Comparison of ENCODE assay signal across 12 cellular contexts in the genomic region with DNA sequence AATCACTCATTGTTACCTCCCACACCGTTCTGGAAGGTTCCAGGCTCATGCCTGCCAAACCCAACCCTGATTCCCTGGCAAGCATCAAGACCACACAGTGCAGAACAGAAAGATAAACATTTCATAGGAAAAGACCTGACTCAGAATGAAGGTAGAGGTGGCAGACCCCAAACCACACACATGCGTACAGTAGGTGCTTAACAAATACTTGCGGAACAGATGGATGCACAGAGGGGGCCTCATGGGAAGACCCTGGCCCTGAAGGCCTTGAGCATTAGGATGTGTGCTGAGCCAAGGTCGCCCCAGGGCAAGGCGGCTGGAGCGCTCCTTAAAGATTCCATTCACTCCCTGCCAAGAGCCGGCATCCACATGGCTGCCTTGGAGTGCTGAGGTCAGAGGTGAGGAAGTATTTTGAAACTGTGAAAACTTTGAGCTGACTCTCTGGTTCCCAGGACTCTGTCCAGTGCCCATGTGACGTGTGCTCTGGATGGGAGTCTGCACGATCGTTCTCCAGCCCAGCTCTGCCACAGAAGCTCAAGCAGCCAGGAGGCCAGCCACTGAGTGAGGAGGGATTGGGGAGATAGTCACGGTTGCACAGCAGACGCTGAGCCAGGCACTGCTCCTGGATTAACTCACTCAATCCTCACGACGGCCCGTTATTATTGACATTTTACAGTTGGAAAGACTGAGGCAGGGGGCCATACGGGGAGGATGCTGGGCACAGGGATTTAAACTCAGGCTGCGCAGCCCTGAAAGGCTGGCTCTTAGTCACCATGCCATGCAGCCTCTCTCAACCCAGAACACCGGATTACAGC.
DNase-seq lines count a peak whose midpoint lies in the region; ATAC-seq, FAIRE-seq and TF ChIP-seq lines count a peak whose summit lies in the region.
"Had no signal": no experiment of that assay in that cellular context is flagged by ENCODE, and none has a peak within 500 bp of the region (broad histone marks: within the 10 kb centered on the region; RNA-seq: fewer than 3 reads in every experiment).

No MANE protein-coding gene starts in this region.

- POLR2A ChIA-PET in endothelial cell of umbilical vein (lab: Charles Lee): no interaction called here

- H3K36me3 ChIP-seq in endothelial cell of umbilical vein (ENCODE audit: control insufficient read depth in 2 of 2, extremely low read depth in 1 of 2, insufficient read depth in 2 of 2, low read length in 2 of 2) (no peaks in the 10 kb centered on the region), left lung (no peaks in the 10 kb centered on the region)

- H3K27ac ChIP-seq in endothelial cell of umbilical vein (ENCODE audit: insufficient read depth, low read depth, low read length): no peak overlapping the region
- H3K27ac ChIP-seq in left lung: no peak overlapping the region
- H3K27ac ChIP-seq: VCaP had no signal

- no TSS peak for BruUV-seq in endothelial cell of umbilical vein (replicated peaks; lab: Mats Ljungman, UMichigan)

- intact Hi-C loops in endothelial cell of umbilical vein (cut with micrococcal nuclease): no loop called here
- intact Hi-C loops in left lung (cut with DNase I): no loop called here

- no peak for FAIRE-seq in endothelial cell of umbilical vein (lab: Jason Lieb, UNC)
- FAIRE-seq in RCC 7860 (lab: Jason Lieb, UNC): no peak

- TF ChIP-seq CTCF in endothelial cell of umbilical vein (IDR thresholded peaks at IDR 0.05; ENCODE audit: extremely low read depth in 1 of 2, insufficient read depth in 1 of 2, low read depth in 1 of 2, low read length in 2 of 2) (no peak), left lung (IDR thresholded peaks at IDR 0.05) (no peak), retinal pigment epithelial cell (conservative IDR thresholded peaks at IDR 0.05; ENCODE audit: low read depth, low read length) (no peak)

- CTCF ChIA-PET in endothelial cell of umbilical vein (lab: Charles Lee): interaction anchor here (0.7 kb wide), 1 partner anchor 181 kb away, joined by 4 read pairs; no protein-coding TSS in a partner anchor

- H3K9me1 ChIP-seq in endothelial cell of umbilical vein (replicated peaks; ENCODE audit: control insufficient read depth, extremely low read depth, insufficient read depth, low read length): no peaks in the 10 kb centered on the region

- no peaks in the 10 kb centered on the region for H3K79me2 ChIP-seq in endothelial cell of umbilical vein (ENCODE audit: control insufficient read depth, insufficient read depth, low read length)

- no peak overlapping the region for H3K9ac ChIP-seq in endothelial cell of umbilical vein (replicated peaks; ENCODE audit: extremely low read depth, insufficient read depth, low read length)

- H4K20me1 ChIP-seq in endothelial cell of umbilical vein (replicated peaks; ENCODE audit: control insufficient read depth, extremely low read depth, insufficient read depth, low read length): no peaks in the 10 kb centered on the region

- H3K4me3 ChIP-seq in endothelial cell of umbilical vein (replicated peaks in 1 of 3; ENCODE audit: insufficient read depth in 1 of 3, low read depth in 1 of 3, low read length in 3 of 3): no peak overlapping the region
- H3K4me3 ChIP-seq in left lung: no peak overlapping the region
- no peak overlapping the region for H3K4me3 ChIP-seq in retinal pigment epithelial cell (ENCODE audit: low read length)

- no peak overlapping the region for H2AFZ ChIP-seq in endothelial cell of umbilical vein (ENCODE audit: low read depth, low read length)

- peak; percentile 49 for DNase-seq in M059J (ENCODE audit: low read depth)
- DNase-seq in endothelial cell of umbilical vein (ENCODE audit: low read depth, low spot score): peak; percentile 84
- DNase-seq in left lung: peak in 1 of 2 donors; percentile 46
- peak; percentile 37 for DNase-seq in retinal pigment epithelial cell (ENCODE audit: low read depth)
- no peak for DNase-seq in iPS-NIHi7 (ENCODE audit: extremely low spot score)
- DNase-seq in RCC 7860 (ENCODE audit: low spot score): no peak
- DNase-seq: activated T-cell treated with anti-CD3 and anti-CD28 coated beads, Interleukin-2, amount 50 U/mL, for 4 hours; GF-D8; retina had no signal

- H3K9me3 ChIP-seq in endothelial cell of umbilical vein (replicated peaks; ENCODE audit: control insufficient read depth, insufficient read depth, low read length) (no peaks in the 10 kb centered on the region), left lung (no peaks in the 10 kb centered on the region)

- H3K4me2 ChIP-seq in endothelial cell of umbilical vein (ENCODE audit: insufficient read depth, low read length): no peak overlapping the region

- dilution Hi-C loops in endothelial cell of umbilical vein (cut with MboI; ENCODE audit: extremely low pct_ligation_motif_present, low sequenced_read_pairs): no loop called here

- no peak for TF ChIP-seq POLR2A in endothelial cell of umbilical vein (IDR thresholded peaks at IDR 0.05; ENCODE audit: low read depth, low read length)

- no peaks in the 10 kb centered on the region for H3K27me3 ChIP-seq in endothelial cell of umbilical vein (ENCODE audit: control insufficient read depth in 2 of 2, insufficient read depth in 2 of 2, low read length in 2 of 2)
- H3K27me3 ChIP-seq in left lung: no peaks in the 10 kb centered on the region

- H3K4me1 ChIP-seq in endothelial cell of umbilical vein (ENCODE audit: control insufficient read depth, extremely low read depth, insufficient read depth, low read length) (no peaks in the 10 kb centered on the region), left lung (peaks cover 0 to 5% of the 10 kb centered on the region in 2 donors)

- peak; percentile 87 for ATAC-seq in left lung
- no peak for ATAC-seq in GM18868 (IDR thresholded peaks at IDR 0.05; ENCODE audit: unreplicated experiment)
- ATAC-seq in GM18909 (IDR thresholded peaks at IDR 0.05; ENCODE audit: poor library complexity, unreplicated experiment): no peak
- ATAC-seq: activated T-cell treated with anti-CD3 and anti-CD28 coated beads, Interleukin-2, amount 50 U/mL, for 4 hours had no signal

TF ChIP-seq in endothelial cell of umbilical vein, 7 proteins besides CTCF, POLR2A, EP300 and RAD21:
- no peak for TF ChIP-seq GATA2 (IDR thresholded peaks at IDR 0.05; ENCODE audit: insufficient read depth, insufficient read length, low read depth, low read length)
- no peak for TF ChIP-seq EZH2 (IDR thresholded peaks at IDR 0.05; ENCODE audit: borderline replicate concordance, low read depth, low read length, severe bottlenecking)
- no peak for TF ChIP-seq FOS (IDR thresholded peaks at IDR 0.05; ENCODE audit: borderline replicate concordance, insufficient read depth, low read length)
- TF ChIP-seq MYC (IDR thresholded peaks at IDR 0.05; ENCODE audit: low read depth, low read length): no peak
- TF ChIP-seq POLR2AphosphoS5 (IDR thresholded peaks at IDR 0.05; ENCODE audit: insufficient read depth, low read depth, low read length): no peak
- TF ChIP-seq, protein P1, sequence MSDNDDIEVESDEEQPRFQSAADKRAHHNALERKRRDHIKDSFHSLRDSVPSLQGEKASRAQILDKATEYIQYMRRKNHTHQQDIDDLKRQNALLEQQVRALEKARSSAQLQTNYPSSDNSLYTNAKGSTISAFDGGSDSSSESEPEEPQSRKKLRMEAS (IDR thresholded peaks at IDR 0.05; ENCODE audit: insufficient read depth, insufficient read length): no peak
TF ChIP-seq in endothelial cell of umbilical vein: peak in this region for 0.

Comparison
In these comparisons a context has a peak if more than half of its experiments do, and no peak if none do; other contexts are left out.
1. DNase-seq: peak in M059J (single experiment), endothelial cell of umbilical vein (single experiment) and retinal pigment epithelial cell (single experiment); none in iPS-NIHi7 (single experiment) and RCC 7860 (single experiment).